5 cellular contexts compared by ENCODE assay signal in the genomic region with DNA sequence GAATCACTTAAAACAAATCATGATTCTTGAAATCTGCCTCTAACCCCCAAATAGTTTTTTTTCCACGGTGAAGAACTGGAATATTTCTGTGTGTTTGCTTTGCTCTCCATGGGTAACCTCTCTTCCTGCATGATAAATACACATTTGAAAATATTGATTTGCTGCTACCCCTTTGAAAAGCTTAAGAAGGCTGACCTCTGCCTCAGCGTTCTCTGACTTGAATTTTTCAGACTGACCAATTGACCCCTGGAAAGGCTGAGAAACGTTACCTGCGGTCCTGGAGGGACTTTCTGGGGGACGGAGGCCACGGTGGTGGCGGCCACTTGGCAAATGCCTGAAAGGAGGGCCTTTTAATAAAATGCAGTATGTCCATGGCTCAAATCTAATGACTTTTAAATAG.
"Had no signal": no experiment of that assay in that cellular context is flagged by ENCODE, and none has a peak within 500 bp of the region (broad histone marks: within the 10 kb centered on the region; RNA-seq: fewer than 3 reads in every experiment).

No MANE protein-coding gene starts in this region.

- DNase-seq: GM23248, GOT3, H7, HFFc6, IMR-90 had no signal
